ENCODE assay signal across 10 cellular contexts in the genomic region with DNA sequence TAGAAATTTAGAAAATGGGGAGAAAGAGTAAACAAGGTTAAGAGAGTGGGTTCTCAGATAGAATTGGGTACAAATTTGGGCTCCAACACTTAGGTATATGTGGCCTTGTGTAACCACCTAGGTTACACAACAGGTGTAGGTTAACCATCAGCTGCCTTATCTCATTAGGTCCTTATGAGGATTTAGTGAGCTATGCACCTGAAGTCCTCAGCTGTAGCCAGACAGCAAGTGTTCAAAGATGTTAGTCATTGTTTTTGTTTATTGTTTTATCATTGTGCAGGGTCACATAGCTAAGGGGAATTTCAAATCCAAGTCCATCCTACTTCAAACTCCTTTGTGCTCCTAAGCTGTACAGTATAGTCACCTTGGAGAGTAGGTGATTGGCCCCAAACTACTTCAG. TPM values are rescaled to one million over a fixed set of nuclear protein-coding genes. Genes with fewer than 3 reads are reported as not detected.
DNase-seq lines count a peak whose midpoint lies in the region; ATAC-seq, FAIRE-seq and TF ChIP-seq lines count a peak whose summit lies in the region.
"Had no signal": no experiment of that assay in that cellular context is flagged by ENCODE, and none has a peak within 500 bp of the region (broad histone marks: within the 10 kb centered on the region; RNA-seq: fewer than 3 reads in every experiment).

No MANE protein-coding gene starts in this region.

- POLR2A ChIA-PET in endothelial cell of umbilical vein (lab: Charles Lee) = no interaction called here

- dilution Hi-C loops in endothelial cell of umbilical vein (cut with MboI; ENCODE audit: extremely low pct_ligation_motif_present, low sequenced_read_pairs) = no loop called here

- H3K36me3 ChIP-seq in endothelial cell of umbilical vein (ENCODE audit: control insufficient read depth in 2 of 2, extremely low read depth in 1 of 2, insufficient read depth in 2 of 2, low read length in 2 of 2) = no peaks in the 10 kb centered on the region

- peak overlapping the region; percentile 90 for H2AFZ ChIP-seq in endothelial cell of umbilical vein (ENCODE audit: low read depth, low read length)

- H3K36me3 Mint-ChIP-seq in progenitor cell of endocrine pancreas (ENCODE audit: insufficient read depth) = peaks cover 5% of the 10 kb centered on the region

- TF ChIP-seq CTCF in endothelial cell of umbilical vein (IDR thresholded peaks at IDR 0.05; ENCODE audit: extremely low read depth in 1 of 2, insufficient read depth in 1 of 2, low read depth in 1 of 2, low read length in 2 of 2) = no peak
- no peak for TF ChIP-seq CTCF in progenitor cell of endocrine pancreas (IDR thresholded peaks at IDR 0.05; ENCODE audit: unreplicated experiment)

- peaks cover 11% of the 10 kb centered on the region for H3K4me1 ChIP-seq in endothelial cell of umbilical vein (ENCODE audit: control insufficient read depth, extremely low read depth, insufficient read depth, low read length)

- CTCF ChIA-PET in endothelial cell of umbilical vein (lab: Charles Lee) = interaction anchor here (0.7 to 1.4 kb wide), 3 partner anchors 9 to 51 kb away, joined by 3 to 14 read pairs (median 4); no protein-coding TSS in a partner anchor

- BruUV-seq in endothelial cell of umbilical vein (replicated peaks; lab: Mats Ljungman, UMichigan) = no TSS peak

- no peak overlapping the region for H3K27ac ChIP-seq in endothelial cell of umbilical vein (ENCODE audit: insufficient read depth, low read depth, low read length)

- H3K79me2 ChIP-seq in endothelial cell of umbilical vein (ENCODE audit: control insufficient read depth, insufficient read depth, low read length) = peaks cover 32% of the 10 kb centered on the region

- peak overlapping the region; percentile 81 for H3K27ac Mint-ChIP-seq in progenitor cell of endocrine pancreas

- no peak for FAIRE-seq in endothelial cell of umbilical vein (lab: Jason Lieb, UNC)
- FAIRE-seq: TTC549 had no signal

- H3K9me3 Mint-ChIP-seq in progenitor cell of endocrine pancreas (ENCODE audit: low read depth) = peaks cover 5% of the 10 kb centered on the region

- H3K4me3 ChIP-seq in endothelial cell of umbilical vein (replicated peaks in 1 of 3; ENCODE audit: insufficient read depth in 1 of 3, low read depth in 1 of 3, low read length in 3 of 3) = no peak overlapping the region

- no peaks in the 10 kb centered on the region for H4K20me1 ChIP-seq in endothelial cell of umbilical vein (replicated peaks; ENCODE audit: control insufficient read depth, extremely low read depth, insufficient read depth, low read length)

- H3K4me3 Mint-ChIP-seq in progenitor cell of endocrine pancreas (ENCODE audit: low read depth) = peak overlapping the region; percentile 84

- H3K9ac ChIP-seq in endothelial cell of umbilical vein (replicated peaks; ENCODE audit: extremely low read depth, insufficient read depth, low read length) = no peak overlapping the region

- H3K27me3 Mint-ChIP-seq in progenitor cell of endocrine pancreas = no peaks in the 10 kb centered on the region

- TF ChIP-seq POLR2A in endothelial cell of umbilical vein (IDR thresholded peaks at IDR 0.05; ENCODE audit: low read depth, low read length) = no peak

- intact Hi-C loops in endothelial cell of umbilical vein (cut with micrococcal nuclease) = no loop called here

- DNase-seq in NCI-H82 (lab: John Stamatoyannopoulos, UW) = peak; percentile 34
- DNase-seq in NCI-H82 treated with DMSO at 0.1 percent for 48 hours (lab: John Stamatoyannopoulos, UW; ENCODE audit: unreplicated experiment) = no peak
- peak; percentile 55 for DNase-seq in M059J (ENCODE audit: low read depth)
- no peak for DNase-seq in endothelial cell of umbilical vein (ENCODE audit: low read depth, low spot score)
- DNase-seq in progenitor cell of endocrine pancreas (ENCODE audit: low spot score, unreplicated experiment) = no peak
- DNase-seq in activated gamma-delta T cell (lab: John Stamatoyannopoulos, UW) = no peak
- no peak for DNase-seq in stimulated activated CD4-positive, alpha-beta T cell treated with anti-CD3 and anti-CD28 coated beads, Interleukin-15, amount 100 ng/mL, for 24 hours
- DNase-seq: dorsolateral prefrontal cortex had no signal

- no peaks in the 10 kb centered on the region for H3K9me3 ChIP-seq in endothelial cell of umbilical vein (replicated peaks; ENCODE audit: control insufficient read depth, insufficient read depth, low read length)

- H3K4me1 Mint-ChIP-seq in progenitor cell of endocrine pancreas (ENCODE audit: low read depth) = peaks cover 18% of the 10 kb centered on the region

- no peaks in the 10 kb centered on the region for H3K9me1 ChIP-seq in endothelial cell of umbilical vein (replicated peaks; ENCODE audit: control insufficient read depth, extremely low read depth, insufficient read depth, low read length)

- H3K4me2 ChIP-seq in endothelial cell of umbilical vein (ENCODE audit: insufficient read depth, low read length) = no peak overlapping the region

- ATAC-seq in HG03521 (IDR thresholded peaks at IDR 0.05; ENCODE audit: unreplicated experiment) = no peak

- H3K27me3 ChIP-seq in endothelial cell of umbilical vein (ENCODE audit: control insufficient read depth in 2 of 2, insufficient read depth in 2 of 2, low read length in 2 of 2) = no peaks in the 10 kb centered on the region
- H3K27me3 ChIP-seq: dorsolateral prefrontal cortex had no signal

TF ChIP-seq in endothelial cell of umbilical vein, 7 proteins besides CTCF, POLR2A, EP300 and RAD21:
- TF ChIP-seq FOS (IDR thresholded peaks at IDR 0.05; ENCODE audit: borderline replicate concordance, insufficient read depth, low read length) (no peak), MYC (IDR thresholded peaks at IDR 0.05; ENCODE audit: low read depth, low read length) (no peak), MAX (IDR thresholded peaks at IDR 0.05; ENCODE audit: insufficient read depth, insufficient read length) (no peak), GATA2 (IDR thresholded peaks at IDR 0.05; ENCODE audit: insufficient read depth, insufficient read length, low read depth, low read length) (no peak), JUN (IDR thresholded peaks at IDR 0.05; ENCODE audit: borderline replicate concordance, insufficient read depth, insufficient read length, low read depth) (no peak), EZH2 (IDR thresholded peaks at IDR 0.05; ENCODE audit: borderline replicate concordance, low read depth, low read length, severe bottlenecking) (no peak), POLR2AphosphoS5 (IDR thresholded peaks at IDR 0.05; ENCODE audit: insufficient read depth, low read depth, low read length) (no peak)
TF ChIP-seq in endothelial cell of umbilical vein: peak in this region for 0.

RNA-seq across cellular contexts. Expression of gene TRIM32, which starts 1.0 kb away (rescaled TPM):
- total RNA-seq in M059J (2014; rRNA removed; shearing (Covaris generic)) = 20.8 and 26.9 TPM in 2 replicates
- total RNA-seq in endothelial cell of umbilical vein (18.2 and 18.4 TPM in 2 replicates), progenitor cell of endocrine pancreas (16.5 and 16.8 TPM in 2 replicates)
- polyA plus RNA-seq in endothelial cell of umbilical vein = 10.5 and 10.8 TPM in 2 replicates
- 7.8 and 8.4 TPM in 2 replicates for polyA plus RNA-seq in endothelial cell of umbilical vein (2011; cell fraction: cytosol; rRNA removed)
- polyA plus RNA-seq in endothelial cell of umbilical vein (2011; cell fraction: nucleus; rRNA removed) = 9.3 and 9.6 TPM in 2 replicates
- 11.7 and 12.7 TPM in 2 replicates for polyA plus RNA-seq in endothelial cell of umbilical vein (2012)
- 40.0 and 46.0 TPM in 2 replicates for polyA minus RNA-seq in endothelial cell of umbilical vein
- 11.1 TPM for polyA minus RNA-seq in endothelial cell of umbilical vein (2011; cell fraction: cytosol; rRNA and poly(A)+ RNA removed)
- polyA minus RNA-seq in endothelial cell of umbilical vein (2011; cell fraction: nucleus; rRNA and poly(A)+ RNA removed) = 14.0 and 19.3 TPM in 2 replicates

Comparison
In these comparisons a context has a peak if more than half of its experiments do, and no peak if none do; other contexts are left out.
1. DNase-seq: peak in NCI-H82 (single experiment) and M059J (single experiment); none in NCI-H82 treated with DMSO at 0.1 percent for 48 hours (single experiment), endothelial cell of umbilical vein (single experiment), progenitor cell of endocrine pancreas (single experiment), activated gamma-delta T cell (single experiment) and stimulated activated CD4-positive, alpha-beta T cell treated with anti-CD3 and anti-CD28 coated beads, Interleukin-15, amount 100 ng/mL, for 24 hours (single experiment).